ENCODE assay signal across 26 cellular contexts in genomic region chr17:52357855-52358254, GRCh38.
"Had no signal": no experiment of that assay in that cellular context is flagged by ENCODE, and none has a peak within 500 bp of the region (broad histone marks: within the 10 kb centered on the region; RNA-seq: fewer than 3 reads in every experiment).

No MANE protein-coding gene starts in this region.

- H3K36me3 ChIP-seq: esophagus squamous epithelium, gastrocnemius medialis, heart right ventricle, left lung, lower lobe of right lung had no signal

- DNase-seq: dermis blood vessel endothelial cell; dorsolateral prefrontal cortex; effector CD4-positive, alpha-beta T cell; effector memory CD4-positive, alpha-beta T cell; erythroblast; esophagus squamous epithelium; foreskin fibroblast; foreskin melanocyte; gastrocnemius medialis; glutamatergic neuron; head of caudate nucleus; heart right ventricle; hippocampal formation; left cardiac atrium; left lung; left ventricle myocardium superior; lower lobe of right lung; mesenchymal stem cell; mucosa of descending colon; naive B cell had no signal

- ATAC-seq: esophagus mucosa, gastrocnemius medialis, heart right ventricle, left cardiac atrium, left lung, left ventricle myocardium superior, lower lobe of right lung, mucosa of descending colon had no signal

- H3K27me3 ChIP-seq: esophagus squamous epithelium, gastrocnemius medialis, heart right ventricle, left lung had no signal

- H3K27ac ChIP-seq: coronary artery, dorsolateral prefrontal cortex, epithelial cell of prostate, esophagus squamous epithelium, gastrocnemius medialis, heart right ventricle, left lung, lower lobe of right lung had no signal

- H3K9me3 ChIP-seq: gastrocnemius medialis, lower lobe of right lung had no signal

- H3K4me3 ChIP-seq: coronary artery, dorsolateral prefrontal cortex, esophagus squamous epithelium, gastrocnemius medialis, heart right ventricle, left lung, lower lobe of right lung, mucosa of descending colon had no signal

- H3K4me1 ChIP-seq: esophagus squamous epithelium, gastrocnemius medialis, heart right ventricle, left lung, lower lobe of right lung had no signal

- FAIRE-seq: colon, islet of Langerhans, keratinocyte had no signal
